ENCODE assay signal across 8 cellular contexts in genomic region chr1:85502625-85503083, GRCh38. TPM values are rescaled to one million over a fixed set of nuclear protein-coding genes. Genes with fewer than 3 reads are reported as not detected.
A peak's percentile ranks its signal among the peaks of the same experiment; 100 is the strongest.
DNase-seq lines count a peak whose midpoint lies in the region; ATAC-seq and TF ChIP-seq lines count a peak whose summit lies in the region.

No MANE protein-coding gene starts in this region.

- H3K27me3 ChIP-seq in hepatocyte (no peaks in the 10 kb centered on the region), tibial artery (no peaks in the 10 kb centered on the region)

- no peak overlapping the region for H3K4me3 ChIP-seq in WI38 (ENCODE audit: low read depth, low read length)
- H3K4me3 ChIP-seq in hepatocyte: no peak overlapping the region
- H3K4me3 ChIP-seq in tibial artery: no peak overlapping the region

- peak; percentile 54 for TF ChIP-seq CTCF in WI38 (IDR thresholded peaks at IDR 0.05; ENCODE audit: low read depth, low read length)
- TF ChIP-seq CTCF in hepatocyte (IDR thresholded peaks at IDR 0.05; ENCODE audit: poor library complexity): peak; percentile 61
- TF ChIP-seq CTCF in tibial artery (IDR thresholded peaks at IDR 0.05): peak; percentile 36 to 37
- TF ChIP-seq CTCF in natural killer cell (IDR thresholded peaks at IDR 0.05): no peak

- peaks cover 8% of the 10 kb centered on the region for H3K36me3 Mint-ChIP-seq in natural killer cell

- H2AFZ ChIP-seq in hepatocyte: peak overlapping the region; percentile 49

- no peaks in the 10 kb centered on the region for H3K9me2 ChIP-seq in hepatocyte (replicated peaks; ENCODE audit: insufficient read depth)

- H3K27ac Mint-ChIP-seq in natural killer cell: no peak overlapping the region

- H3K27ac ChIP-seq in hepatocyte (no peak overlapping the region), tibial artery (no peak overlapping the region)

- intact Hi-C loops in tibial artery (cut with DNase I; ENCODE audit: low total_unique reads) (loop anchor here (10.0 kb wide), 1 partner anchor 198 kb away; no protein-coding TSS in a partner anchor), natural killer cell (cut with micrococcal nuclease) (no loop called here)

- DNase-seq in COLO829 (ENCODE audit: low spot score) (peak; percentile 28), KG1 (lab: John Stamatoyannopoulos, UW) (peak; percentile 7), hepatocyte (ENCODE audit: low spot score) (peak; percentile 79), tibial artery (peak in 1 of 2 donors; percentile 47), natural killer cell (no peak), hippocampal formation (lab: John Stamatoyannopoulos, UW) (no peak)

- no peaks in the 10 kb centered on the region for H4K20me1 ChIP-seq in hepatocyte (ENCODE audit: insufficient read depth, poor library complexity, severe bottlenecking)

- no peaks in the 10 kb centered on the region for H3K4me1 Mint-ChIP-seq in natural killer cell

- H3K9me3 ChIP-seq in hepatocyte (ENCODE audit: low read depth) (no peaks in the 10 kb centered on the region), tibial artery (no peaks in the 10 kb centered on the region)

- H3K4me1 ChIP-seq in hepatocyte (ENCODE audit: insufficient read depth): peaks cover 3% of the 10 kb centered on the region
- H3K4me1 ChIP-seq in tibial artery: peaks cover 0 to 4% (median 0%) of the 10 kb centered on the region in 4 donors

- H3K27me3 Mint-ChIP-seq in natural killer cell (ENCODE audit: low read depth in 2 of 2): peaks cover 12% of the 10 kb centered on the region in 2 donors

- H3K36me3 ChIP-seq in hepatocyte (replicated peaks; ENCODE audit: insufficient read depth, low read depth) (no peaks in the 10 kb centered on the region), tibial artery (no peaks in the 10 kb centered on the region)

- H3K4me3 Mint-ChIP-seq in natural killer cell: no peak overlapping the region

- H3K79me2 ChIP-seq in hepatocyte: no peaks in the 10 kb centered on the region

- ATAC-seq in natural killer cell (no peak), HG03469 (IDR thresholded peaks at IDR 0.05; ENCODE audit: unreplicated experiment) (no peak)

- WGBS in hepatocyte (ENCODE audit: low lambda C conversion rate, missing lambda C conversion rate): 43% methylated on average over 3 of the region's 3 CpGs

- peaks cover 7% of the 10 kb centered on the region in 2 donors for H3K9me3 Mint-ChIP-seq in natural killer cell

- H3K4me2 ChIP-seq in hepatocyte: peak overlapping the region; percentile 45

RNA-seq across cellular contexts. Expression of gene DDAH1, which starts 37.7 kb away (rescaled TPM):
- total RNA-seq in hepatocyte: 49.8 and 55.8 TPM in 2 replicates
- 17.2 and 19.5 TPM in 2 replicates for polyA plus RNA-seq in hepatocyte
- under 1 TPM in 2 of 3 donors, not detected in 1; 0.07 to 0.20 TPM for total RNA-seq in natural killer cell

Comparison
In these comparisons a context has a peak if more than half of its experiments do, and no peak if none do; other contexts are left out.
1. DNase-seq: peak in COLO829 (single experiment), KG1 (single experiment) and hepatocyte (single experiment); none in natural killer cell (single experiment) and hippocampal formation (0 of 2).
2. RNA of gene DDAH1, which starts 37.7 kb away (total RNA-seq): 49.8 to 55.8 TPM in hepatocyte; 0.07 to 0.20 TPM in natural killer cell; every median in the first group is over 10 times any median in the second.